In genomic region chr1:26827663-26828062, GRCh38 we compare ENCODE assay signal across 8 cellular contexts. TPM values are rescaled to one million over a fixed set of nuclear protein-coding genes. Genes with fewer than 3 reads are reported as not detected.
DNase-seq lines count a peak whose midpoint lies in the region; ATAC-seq, FAIRE-seq and TF ChIP-seq lines count a peak whose summit lies in the region.

No MANE protein-coding gene starts in this region.

- FAIRE-seq in RCC 7860 (lab: Jason Lieb, UNC), result no peak

- no peaks in the 10 kb centered on the region for H3K9me2 ChIP-seq in Karpas-422 (replicated peaks; ENCODE audit: insufficient read depth, low read length)

- H3K36me3 Mint-ChIP-seq in naive B cell, result no peaks in the 10 kb centered on the region

- H3K27me3 ChIP-seq in Karpas-422 (ENCODE audit: low read length), result no peaks in the 10 kb centered on the region
- no peaks in the 10 kb centered on the region for H3K27me3 ChIP-seq in duodenal mucosa (ENCODE audit: control insufficient read depth in 1 of 2, insufficient read depth in 2 of 2, low read length in 2 of 2)

- no peak for ATAC-seq in naive B cell (ENCODE audit: low read depth in 2 of 2)
- no peak for ATAC-seq in GM21390 (IDR thresholded peaks at IDR 0.05; ENCODE audit: unreplicated experiment)

- H2AFZ ChIP-seq in Karpas-422 (ENCODE audit: low read length), result no peak overlapping the region

- H4K20me1 ChIP-seq in Karpas-422 (ENCODE audit: insufficient read depth, low read depth, low read length), result no peaks in the 10 kb centered on the region

- peak overlapping the region; percentile 75 to 94 (median 88) for H3K4me3 Mint-ChIP-seq in naive B cell

- peak overlapping the region; percentile 77 for H3K4me2 ChIP-seq in Karpas-422 (ENCODE audit: low read depth, low read length, poor library complexity, severe bottlenecking)

- no peak for TF ChIP-seq CTCF in AG09309 (IDR thresholded peaks at IDR 0.05; ENCODE audit: control insufficient read depth, insufficient read depth, low read depth, low read length, missing control alignments)

- H3K79me2 ChIP-seq in Karpas-422 (ENCODE audit: low read length), result peaks cover 53% of the 10 kb centered on the region

- peak overlapping the region in 4 of 6 donors; percentile 55 to 94 (median 84) for H3K27ac Mint-ChIP-seq in naive B cell

- no peak overlapping the region; the same call in 1 of the 2 replicates for H3K27ac ChIP-seq in Karpas-422 (ENCODE audit: low read length)
- H3K27ac ChIP-seq in duodenal mucosa (ENCODE audit: low read depth, low read length), result peak overlapping the region; percentile 27

- peaks cover 37 to 57% (median 42%) of the 10 kb centered on the region in 3 donors for H3K4me1 Mint-ChIP-seq in naive B cell

- H3K4me1 ChIP-seq in Karpas-422 (ENCODE audit: low read length) (peaks cover 38% of the 10 kb centered on the region), duodenal mucosa (ENCODE audit: control insufficient read depth in 1 of 2, insufficient read depth in 2 of 2, low read length in 2 of 2) (peaks cover 51 to 57% of the 10 kb centered on the region in 2 donors)

- H3K4me3 ChIP-seq in AG09309 (ENCODE audit: control insufficient read depth, low read depth, low read length) (peak overlapping the region; percentile 73), Karpas-422 (ENCODE audit: low read length) (peak overlapping the region; percentile 79), duodenal mucosa (ENCODE audit: low read depth in 1 of 2, low read length in 2 of 2) (peak overlapping the region; percentile 70 to 72)

- DNase-seq in AG09309 (ENCODE audit: low read depth), result no peak
- DNase-seq in Karpas-422, result no peak
- DNase-seq in naive B cell, result no peak
- no peak for DNase-seq in MV-4-11 (lab: John Stamatoyannopoulos, UW)
- no peak for DNase-seq in RCC 7860 (ENCODE audit: low spot score)
- no peak for DNase-seq in NCI-H774 (lab: John Stamatoyannopoulos, UW)

- H3K36me3 ChIP-seq in Karpas-422 (ENCODE audit: insufficient read depth, low read length) (peaks cover 21% of the 10 kb centered on the region), duodenal mucosa (ENCODE audit: control insufficient read depth in 1 of 2, insufficient read depth in 2 of 2, low read length in 2 of 2) (peaks cover 9 to 21% of the 10 kb centered on the region in 2 donors)

- H3K27me3 Mint-ChIP-seq in naive B cell, result peaks cover 0 to 13% (median 12%) of the 10 kb centered on the region in 3 donors

- no peaks in the 10 kb centered on the region for H3K9me3 Mint-ChIP-seq in naive B cell

- no peaks in the 10 kb centered on the region for H3K9me3 ChIP-seq in Karpas-422 (ENCODE audit: low read length)
- no peaks in the 10 kb centered on the region for H3K9me3 ChIP-seq in duodenal mucosa (ENCODE audit: control insufficient read depth in 1 of 2, low read length in 2 of 2)

- H3K9ac ChIP-seq in Karpas-422 (ENCODE audit: low read length) (peak overlapping the region; percentile 78), duodenal mucosa (ENCODE audit: low read depth in 1 of 2, low read length in 2 of 2) (peak overlapping the region; percentile 51 to 65)

RNA-seq across cellular contexts. Expression of gene ZDHHC18, which starts 1.2 kb away (rescaled TPM):
- total RNA-seq in Karpas-422 (2014; rRNA removed; shearing (Covaris generic); ENCODE audit: low replicate concordance), result 25.1 and 31.0 TPM in 2 replicates
- 1 to 10 TPM; 2.2 to 7.9 (median 2.4) TPM for polyA plus RNA-seq in naive B cell (ENCODE audit: low read depth in 6 of 6)

RNA-seq across cellular contexts. Expression of gene SFN, which starts 35.3 kb away (rescaled TPM):
- 0.47 and 1.0 TPM in 2 replicates for total RNA-seq in Karpas-422 (2014; rRNA removed; shearing (Covaris generic); ENCODE audit: low replicate concordance)
- polyA plus RNA-seq in naive B cell (ENCODE audit: low read depth in 6 of 6), result not detected

RNA-seq across cellular contexts. Expression of gene PIGV, which starts 39.9 kb away (rescaled TPM):
- total RNA-seq in Karpas-422 (2014; rRNA removed; shearing (Covaris generic); ENCODE audit: low replicate concordance), result 5.8 and 15.7 TPM in 2 replicates
- polyA plus RNA-seq in naive B cell (ENCODE audit: low read depth in 6 of 6), result 10 to 100 TPM in 4 of 6 donors, 1 to 10 TPM in 2; 7.8 to 14.2 (median 10.8) TPM
